ENCODE assay signal across 12 cellular contexts in the genomic region with DNA sequence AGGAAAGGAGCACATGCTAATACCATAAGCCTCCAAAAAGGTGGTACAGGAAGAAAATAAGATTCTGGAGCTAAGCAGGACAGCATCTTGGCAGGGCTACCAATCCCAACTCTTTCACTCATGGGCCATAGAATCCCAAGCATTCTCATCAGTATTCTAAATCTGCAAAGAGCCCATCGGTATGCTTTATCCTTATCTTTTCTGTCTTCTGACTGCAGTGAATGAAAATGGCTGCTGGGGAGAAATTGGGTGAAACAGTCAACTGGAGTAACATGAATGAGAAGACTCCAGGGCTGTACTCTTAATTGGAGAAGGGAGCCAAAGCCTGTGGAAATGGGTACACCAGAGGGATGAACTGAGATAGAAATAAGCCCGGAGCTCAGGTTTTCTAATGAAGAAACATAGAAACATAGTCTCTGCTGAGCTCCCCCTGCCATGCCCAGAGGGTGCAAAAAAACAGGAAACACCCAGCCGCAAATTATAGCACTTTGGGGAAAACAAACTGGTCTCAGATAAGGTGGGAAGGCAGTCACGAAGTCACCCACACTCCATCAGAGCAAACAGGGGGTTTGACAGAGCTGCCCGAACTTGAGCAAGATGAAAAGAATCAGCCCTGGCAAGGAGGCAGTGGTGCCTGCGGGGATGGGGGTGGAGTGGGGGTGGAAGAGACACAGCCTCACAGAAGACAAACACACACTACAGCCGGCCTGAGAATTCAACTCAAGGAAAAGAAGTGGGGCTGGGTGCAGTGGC. TPM values are rescaled to one million over a fixed set of nuclear protein-coding genes. Genes with fewer than 3 reads are reported as not detected.
DNase-seq lines count a peak whose midpoint lies in the region; TF ChIP-seq lines count a peak whose summit lies in the region.
"Had no signal": no experiment of that assay in that cellular context is flagged by ENCODE, and none has a peak within 500 bp of the region (broad histone marks: within the 10 kb centered on the region; RNA-seq: fewer than 3 reads in every experiment).

No MANE protein-coding gene starts in this region.

- peaks cover 20% of the 10 kb centered on the region for H3K9me3 Mint-ChIP-seq in T-helper 2 cell treated with Interferon-gamma antibody and Interleukin-4, amounts not matched to agents 5 μg/mL and 100 μg/mL, for 36 hours
- H3K9me3 Mint-ChIP-seq in activated naive CD4-positive, alpha-beta T cell treated with anti-CD3 and anti-CD28 coated beads for 36 hours = no peaks in the 10 kb centered on the region

- TF ChIP-seq POLR2A in spleen (IDR thresholded peaks at IDR 0.05) = no peak

- no peaks in the 10 kb centered on the region for H3K27me3 Mint-ChIP-seq in T-helper 2 cell treated with Interferon-gamma antibody and Interleukin-4, amounts not matched to agents 5 μg/mL and 100 μg/mL, for 36 hours (ENCODE audit: low read depth)
- no peaks in the 10 kb centered on the region for H3K27me3 Mint-ChIP-seq in activated naive CD4-positive, alpha-beta T cell treated with anti-CD3 and anti-CD28 coated beads for 36 hours (ENCODE audit: low read depth)

- H3K4me1 ChIP-seq in spleen = peaks cover 0 to 35% (median 16%) of the 10 kb centered on the region in 6 donors
- H3K4me1 ChIP-seq: adrenal gland had no signal

- H3K27ac Mint-ChIP-seq in T-helper 2 cell treated with Interferon-gamma antibody and Interleukin-4, amounts not matched to agents 5 μg/mL and 100 μg/mL, for 36 hours = peak overlapping the region; percentile 94
- peak overlapping the region; percentile 81 for H3K27ac Mint-ChIP-seq in activated naive CD4-positive, alpha-beta T cell treated with anti-CD3 and anti-CD28 coated beads for 36 hours

- DNase-seq in Daoy (ENCODE audit: low read depth) (peak; percentile 36), spleen (no peak), NCI-H524 (lab: John Stamatoyannopoulos, UW) (no peak), SIG-M5 treated with dmso at 0.1 percent for 504 hours (lab: John Stamatoyannopoulos, UW; ENCODE audit: unreplicated experiment) (no peak), SK-N-DZ (ENCODE audit: low spot score) (no peak), HK-2 (ENCODE audit: unreplicated experiment) (no peak)
- peak; percentile 19 for DNase-seq in T-helper 2 cell treated with Interferon-gamma antibody and Interleukin-4, amounts not matched to agents 5 μg/mL and 100 μg/mL, for 36 hours (ENCODE audit: low spot score)
- peak; percentile 43 for DNase-seq in activated naive CD4-positive, alpha-beta T cell treated with anti-CD3 and anti-CD28 coated beads for 36 hours
- DNase-seq: Caco-2, left ventricle myocardium superior had no signal

- intact Hi-C loops in activated naive CD4-positive, alpha-beta T cell treated with anti-CD3 and anti-CD28 coated beads for 36 hours (cut with micrococcal nuclease) = loop anchor here (2.0 kb wide), 1 partner anchor 29 kb away; no protein-coding TSS in a partner anchor
- intact Hi-C loops in spleen (cut with DNase I; ENCODE audit: low total_unique reads) = no loop called here

- 8 to 14% (median 12%) methylated on average over 7 of the region's 7 CpGs for WGBS in spleen, 5 donors

- peak overlapping the region in 7 of 8 donors; percentile 29 to 79 (median 59) for H3K27ac ChIP-seq in spleen
- H3K27ac ChIP-seq: adrenal gland had no signal

- CTCF ChIA-PET in activated naive CD4-positive, alpha-beta T cell treated with anti-CD3 and anti-CD28 coated beads for 36 hours (lab: Charles Lee) = interaction anchor here (1.0 to 2.2 kb wide), 3 partner anchors 12 to 197 kb away, joined by 4 to 7 read pairs (median 6); no protein-coding TSS in a partner anchor

- peaks cover 57% of the 10 kb centered on the region for H3K4me1 Mint-ChIP-seq in T-helper 2 cell treated with Interferon-gamma antibody and Interleukin-4, amounts not matched to agents 5 μg/mL and 100 μg/mL, for 36 hours (ENCODE audit: low read depth)
- peaks cover 56% of the 10 kb centered on the region for H3K4me1 Mint-ChIP-seq in activated naive CD4-positive, alpha-beta T cell treated with anti-CD3 and anti-CD28 coated beads for 36 hours (ENCODE audit: low read depth)

- TF ChIP-seq CTCF in spleen (IDR thresholded peaks at IDR 0.05 in 8 of 11, conservative IDR thresholded peaks at IDR 0.05 in 3 of 11) = no peak

- H3K9me3 ChIP-seq in spleen = no peaks in the 10 kb centered on the region
- H3K9me3 ChIP-seq: adrenal gland, Caco-2 had no signal

- no peaks in the 10 kb centered on the region for H3K27me3 ChIP-seq in spleen (replicated peaks in 1 of 7)
- H3K27me3 ChIP-seq: adrenal gland had no signal

- H3K4me3 Mint-ChIP-seq in T-helper 2 cell treated with Interferon-gamma antibody and Interleukin-4, amounts not matched to agents 5 μg/mL and 100 μg/mL, for 36 hours = peak overlapping the region; percentile 75
- H3K4me3 Mint-ChIP-seq in activated naive CD4-positive, alpha-beta T cell treated with anti-CD3 and anti-CD28 coated beads for 36 hours = peak overlapping the region; percentile 45

- H3K36me3 Mint-ChIP-seq in T-helper 2 cell treated with Interferon-gamma antibody and Interleukin-4, amounts not matched to agents 5 μg/mL and 100 μg/mL, for 36 hours (ENCODE audit: low read depth) = peaks cover 14% of the 10 kb centered on the region
- no peaks in the 10 kb centered on the region for H3K36me3 Mint-ChIP-seq in activated naive CD4-positive, alpha-beta T cell treated with anti-CD3 and anti-CD28 coated beads for 36 hours (ENCODE audit: low read depth)

- no peaks in the 10 kb centered on the region for H3K36me3 ChIP-seq in spleen
- H3K36me3 ChIP-seq: adrenal gland had no signal

- no peak overlapping the region for H3K4me3 ChIP-seq in spleen
- H3K4me3 ChIP-seq: adrenal gland, smooth muscle cell had no signal

RNA-seq across cellular contexts. Expression of a gene that starts 35.4 kb away (rescaled TPM):
- 5.6 and 8.1 TPM in 2 replicates for total RNA-seq in Daoy (2014; rRNA removed; shearing (Covaris generic))
- total RNA-seq in activated naive CD4-positive, alpha-beta T cell treated with anti-CD3 and anti-CD28 coated beads for 36 hours = 10 to 100 TPM; 12.7 to 13.1 TPM
- total RNA-seq in spleen = 10 to 100 TPM; 13.2 to 22.9 (median 16.4) TPM
- polyA plus RNA-seq in spleen = 1 to 10 TPM; 5.8 to 7.8 (median 6.2) TPM
- polyA plus RNA-seq in SK-N-DZ (2014; cell fraction: cytosol; rRNA removed) = 18.2 and 24.1 TPM in 2 replicates
- 35.4 and 46.6 TPM in 2 replicates for polyA plus RNA-seq in SK-N-DZ (2014; cell fraction: nucleus; rRNA removed)

Comparison
In these comparisons a context has a peak if more than half of its experiments do, and no peak if none do; other contexts are left out.
1. DNase-seq: peak in Daoy (single experiment), T-helper 2 cell treated with Interferon-gamma antibody and Interleukin-4, amounts not matched to agents 5 μg/mL and 100 μg/mL, for 36 hours (single experiment) and activated naive CD4-positive, alpha-beta T cell treated with anti-CD3 and anti-CD28 coated beads for 36 hours (single experiment); none in spleen (single experiment), NCI-H524 (0 of 2), SIG-M5 treated with dmso at 0.1 percent for 504 hours (single experiment), SK-N-DZ (single experiment) and HK-2 (single experiment).